Comparison of ENCODE assay signal across 13 cellular contexts in genomic region chr17:61486135-61487120, GRCh38. TPM values are rescaled to one million over a fixed set of nuclear protein-coding genes. Genes with fewer than 3 reads are reported as not detected.
DNase-seq lines count a peak whose midpoint lies in the region; ATAC-seq and TF ChIP-seq lines count a peak whose summit lies in the region.
"Had no signal": no experiment of that assay in that cellular context is flagged by ENCODE, and none has a peak within 500 bp of the region (broad histone marks: within the 10 kb centered on the region; RNA-seq: fewer than 3 reads in every experiment).

No MANE protein-coding gene starts in this region.

- no peaks in the 10 kb centered on the region for H3K36me3 Mint-ChIP-seq in nephron progenitor cell (ENCODE audit: low read depth)

- TF ChIP-seq POLR2A in GM18505 (IDR thresholded peaks at IDR 0.05; ENCODE audit: borderline replicate concordance, extremely low read depth, insufficient read depth, insufficient read length) = no peak

- H3K27ac Mint-ChIP-seq in nephron progenitor cell = peak overlapping the region; percentile 56
- H3K27ac Mint-ChIP-seq: B cell had no signal

- peaks cover 37% of the 10 kb centered on the region for H3K27me3 Mint-ChIP-seq in nephron progenitor cell (ENCODE audit: low read depth, poor library complexity)

- TF ChIP-seq CTCF in nephron progenitor cell (IDR thresholded peaks at IDR 0.05) = peak; percentile 8

- ATAC-seq in GM18505 (IDR thresholded peaks at IDR 0.05; ENCODE audit: unreplicated experiment) (no peak), GM21390 (IDR thresholded peaks at IDR 0.05; ENCODE audit: unreplicated experiment) (no peak)
- ATAC-seq: sciatic nerve had no signal

- H3K9me3 Mint-ChIP-seq in nephron progenitor cell = no peaks in the 10 kb centered on the region

- H3K4me1 Mint-ChIP-seq in nephron progenitor cell = peaks cover 87% of the 10 kb centered on the region
- H3K4me1 Mint-ChIP-seq: B cell had no signal

- DNase-seq in DMS79 (lab: John Stamatoyannopoulos, UW) (peak; percentile 44), M059J (ENCODE audit: low read depth) (peak; percentile 60), ecto neural progenitor cell (ENCODE audit: low spot score) (peak; percentile 67), nephron progenitor cell (peak; percentile 56), NCI-H1092 (lab: John Stamatoyannopoulos, UW) (no peak)
- DNase-seq in activated CD4-positive, CD25-positive, alpha-beta regulatory T cell treated with anti-CD3 and anti-CD28 coated beads, Interleukin-2, amount 50 U/mL, for 72 hours = no peak
- DNase-seq: activated CD4-positive, CD25-positive, alpha-beta regulatory T cell; dermis blood vessel endothelial cell; NCI-H1436 treated with DMSO at 0.1 percent for 48 hours had no signal

- peak overlapping the region; percentile 47 for H3K4me3 Mint-ChIP-seq in nephron progenitor cell
- H3K4me3 Mint-ChIP-seq: B cell had no signal

RNA-seq across cellular contexts. Expression of gene TBX4, which starts 34.2 kb away (rescaled TPM):
- total RNA-seq in M059J (2014; rRNA removed; shearing (Covaris generic)) = 0.42 TPM in 1 of 2 replicates, not detected in the other
- total RNA-seq: B cell, dermis blood vessel endothelial cell, sciatic nerve had no signal

Comparison
In these comparisons a context has a peak if more than half of its experiments do, and no peak if none do; other contexts are left out.
1. DNase-seq: peak in DMS79 (single experiment), M059J (single experiment), ecto neural progenitor cell (single experiment) and nephron progenitor cell (single experiment); none in NCI-H1092 (single experiment) and activated CD4-positive, CD25-positive, alpha-beta regulatory T cell treated with anti-CD3 and anti-CD28 coated beads, Interleukin-2, amount 50 U/mL, for 72 hours (single experiment).